Comparison of ENCODE assay signal across 8 cellular contexts in genomic region chr17:78214016-78214705, GRCh38.
A peak's percentile ranks its signal among the peaks of the same experiment; 100 is the strongest.
DNase-seq lines count a peak whose midpoint lies in the region; ATAC-seq and TF ChIP-seq lines count a peak whose summit lies in the region.

Gene BIRC5 (plus strand): TSS chr17:78214253. CDS start chr17:78214317, 64 bp downstream.

- no peaks in the 10 kb centered on the region for H3K9me3 ChIP-seq in mucosa of rectum (ENCODE audit: control insufficient read depth in 2 of 2, low read length in 2 of 2)

- no peaks in the 10 kb centered on the region for H3K36me3 ChIP-seq in mucosa of rectum (ENCODE audit: control insufficient read depth in 2 of 2, insufficient read depth in 2 of 2, low read length in 2 of 2)

- H3K27ac ChIP-seq in mucosa of rectum (ENCODE audit: low read depth in 2 of 2, low read length in 2 of 2): no peak within 1 kb of the TSS

- peak within 1 kb of the TSS; percentile 65 to 68 for H3K4me3 ChIP-seq in mucosa of rectum (ENCODE audit: low read length in 2 of 2)

- in situ Hi-C loops in KBM-7 (cut with MboI; ENCODE audit: low pct_unique_long_range_greater_than_20kb, low sequenced_read_pairs): no loop called here

- peak; percentile 56 for DNase-seq in CMK (ENCODE audit: low read depth)
- peak; percentile 88 for DNase-seq in KBM-7
- peak; percentile 30 for DNase-seq in OCI-M2 (lab: John Stamatoyannopoulos, UW; ENCODE audit: unreplicated experiment)
- peak; percentile 93 for DNase-seq in activated T-cell treated with anti-CD3 and anti-CD28 coated beads for 1 hour (ENCODE audit: low read depth)
- DNase-seq in erythroblast (lab: John Stamatoyannopoulos, UW): peak; percentile 93 to 96
- peak; percentile 86 for DNase-seq in stimulated activated CD8-positive, alpha-beta memory T cell treated with anti-CD3 and anti-CD28 coated beads, Interleukin-4, amount 100 ng/mL, for 24 hours (ENCODE audit: low read depth)

- ATAC-seq in GM21423 (IDR thresholded peaks at IDR 0.05; ENCODE audit: unreplicated experiment): peak; percentile 96

- no peaks in the 10 kb centered on the region for H3K27me3 ChIP-seq in mucosa of rectum (ENCODE audit: control insufficient read depth in 2 of 2, insufficient read depth in 2 of 2, low read length in 2 of 2)

- peak; percentile 73 for TF ChIP-seq POLR2A in erythroblast (IDR thresholded peaks at IDR 0.05; ENCODE audit: low read length)

- H3K9ac ChIP-seq in mucosa of rectum (ENCODE audit: low read depth in 1 of 2, low read length in 2 of 2): peak within 1 kb of the TSS; percentile 41 to 68

- H3K4me1 ChIP-seq in mucosa of rectum (ENCODE audit: control insufficient read depth in 2 of 2, insufficient read depth in 2 of 2, low read length in 2 of 2): peaks cover 7% of the 10 kb centered on the region in 2 donors

Comparison
In these comparisons a context has a peak if more than half of its experiments do, and no peak if none do; other contexts are left out.
1. DNase-seq: peak in every context shown above with its lines; median percentile 94 in erythroblast; 93 in activated T-cell treated with anti-CD3 and anti-CD28 coated beads for 1 hour; 88 in KBM-7; 86 in stimulated activated CD8-positive, alpha-beta memory T cell treated with anti-CD3 and anti-CD28 coated beads, Interleukin-4, amount 100 ng/mL, for 24 hours; 56 in CMK; 30 in OCI-M2.